18 cellular contexts compared by ENCODE assay signal in the genomic region with DNA sequence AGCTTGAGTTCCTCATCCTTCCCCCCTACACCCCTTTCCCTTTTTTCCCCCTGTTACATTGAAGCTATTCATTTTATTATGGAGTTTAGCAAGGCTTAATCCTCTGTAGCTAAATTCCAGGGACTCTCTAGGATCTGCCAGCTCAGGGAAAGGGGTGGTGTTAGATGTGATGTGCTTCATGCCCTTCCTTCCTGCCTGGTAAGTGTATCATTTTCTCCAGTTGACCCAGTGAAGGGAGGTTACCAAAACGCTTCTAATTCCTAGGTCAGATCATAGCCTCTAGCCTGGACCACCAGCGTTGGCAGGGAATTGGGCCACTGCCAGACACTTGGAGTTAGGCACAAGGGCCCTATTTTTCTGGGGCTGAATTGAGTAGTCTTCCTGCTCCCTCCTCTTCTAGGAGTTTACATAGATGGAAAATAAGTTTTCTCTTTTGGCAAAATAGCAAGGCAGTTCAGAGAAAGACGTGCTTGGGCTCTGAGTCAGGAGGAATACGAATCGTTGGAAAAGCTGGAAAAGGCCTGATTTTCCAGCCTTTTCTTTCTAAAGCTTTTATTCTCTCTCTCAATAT.
DNase-seq lines count a peak whose midpoint lies in the region; ATAC-seq and TF ChIP-seq lines count a peak whose summit lies in the region.
"Had no signal": no experiment of that assay in that cellular context is flagged by ENCODE, and none has a peak within 500 bp of the region (broad histone marks: within the 10 kb centered on the region; RNA-seq: fewer than 3 reads in every experiment).

No MANE protein-coding gene starts in this region.

- no peaks in the 10 kb centered on the region for H3K4me1 ChIP-seq in GM23338 (ENCODE audit: insufficient read depth)
- H3K4me1 ChIP-seq in spleen = no peaks in the 10 kb centered on the region
- H3K4me1 ChIP-seq: breast epithelium had no signal

- no peaks in the 10 kb centered on the region for H3K9me3 Mint-ChIP-seq in GM23338

- 53 to 79% (median 66%) methylated on average over 5 of the region's 5 CpGs for WGBS in spleen, 5 donors

- H3K36me3 ChIP-seq in GM23338 (ENCODE audit: insufficient read depth) = no peaks in the 10 kb centered on the region
- no peaks in the 10 kb centered on the region for H3K36me3 ChIP-seq in spleen
- H3K36me3 ChIP-seq: breast epithelium had no signal

- H3K27me3 ChIP-seq in GM23338 (ENCODE audit: insufficient read depth) = no peaks in the 10 kb centered on the region
- H3K27me3 ChIP-seq in spleen (replicated peaks in 1 of 7) = no peaks in the 10 kb centered on the region
- H3K27me3 ChIP-seq: breast epithelium had no signal

- in situ Hi-C loops in astrocyte of the spinal cord (cut with HindIII; ENCODE audit: low sequenced_read_pairs) = no loop called here

- H3F3A ChIP-seq in GM23338 (replicated peaks; ENCODE audit: low read depth) = no peaks in the 10 kb centered on the region

- no peak overlapping the region for H3K4me3 Mint-ChIP-seq in GM23338
- H3K4me3 Mint-ChIP-seq: activated CD8-positive, alpha-beta T cell treated with anti-CD3 and anti-CD28 coated beads for 36 hours had no signal

- H3K4me1 Mint-ChIP-seq in GM23338 = peaks cover 4% of the 10 kb centered on the region; the same call in 2 of the 3 replicates

- DNase-seq in GM23338 (ENCODE audit: low spot score) = no peak
- peak; percentile 56 for DNase-seq in astrocyte of the spinal cord (ENCODE audit: low read depth, low spot score)
- DNase-seq in left ventricle myocardium superior = peak; percentile 30
- DNase-seq in sciatic nerve (ENCODE audit: low spot score) = peak; percentile 81
- DNase-seq in activated CD4-positive, CD25-positive, alpha-beta regulatory T cell treated with anti-CD3 and anti-CD28 coated beads, Interleukin-2, amount 50 U/mL, for 72 hours = no peak
- no peak for DNase-seq in spleen
- DNase-seq in iPS-NIHi7 (ENCODE audit: extremely low spot score) = no peak
- no peak for DNase-seq in activated CD8-positive, alpha-beta memory T cell treated with anti-CD3 and anti-CD28 coated beads for 24 hours
- DNase-seq: activated CD8-positive, alpha-beta T cell treated with anti-CD3 and anti-CD28 coated beads for 36 hours; activated effector memory CD4-positive, alpha-beta T cell treated with Interleukin-2 at 50 U/mL for 16 hours; DND-41; NCI-H2081 treated with DMSO at 0.1 percent for 48 hours; occipital lobe; stimulated activated CD4-positive, alpha-beta T cell treated with anti-CD3 and anti-CD28 coated beads, Interleukin-15, amount 100 ng/mL, for 24 hours; trophoblast cell had no signal

- no peaks in the 10 kb centered on the region for H3K9me2 ChIP-seq in GM23338 (ENCODE audit: insufficient read depth)

- H4K20me1 ChIP-seq in GM23338 (replicated peaks; ENCODE audit: insufficient read depth) = no peaks in the 10 kb centered on the region

- no peak overlapping the region for H3K4me3 ChIP-seq in GM23338
- H3K4me3 ChIP-seq in astrocyte of the spinal cord (ENCODE audit: low read depth, low read length) = no peak overlapping the region
- no peak overlapping the region for H3K4me3 ChIP-seq in spleen
- H3K4me3 ChIP-seq: breast epithelium, GM12878, SK-N-MC had no signal

- H3K27ac Mint-ChIP-seq in GM23338 = peak overlapping the region; percentile 73; the same call in 1 of the 2 replicates
- H3K27ac Mint-ChIP-seq: activated CD8-positive, alpha-beta T cell treated with anti-CD3 and anti-CD28 coated beads for 36 hours had no signal

- H3K27me3 Mint-ChIP-seq in GM23338 (ENCODE audit: insufficient read depth, low read depth, poor library complexity) = no peaks in the 10 kb centered on the region
- H3K27me3 Mint-ChIP-seq: activated CD8-positive, alpha-beta T cell treated with anti-CD3 and anti-CD28 coated beads for 36 hours had no signal

- no peak overlapping the region for H3K4me2 ChIP-seq in GM23338

- H3K27ac ChIP-seq in GM23338 (ENCODE audit: low read depth) (no peak overlapping the region), spleen (peak overlapping the region in 4 of 8 donors; percentile 2 to 40 (median 20))
- H3K27ac ChIP-seq: breast epithelium, SK-N-MC had no signal

- H3K9me3 ChIP-seq in spleen = peaks cover 0 to 8% (median 2%) of the 10 kb centered on the region in 8 donors
- H3K9me3 ChIP-seq: breast epithelium had no signal

- TF ChIP-seq CTCF in GM23338 (conservative IDR thresholded peaks at IDR 0.05; ENCODE audit: low read depth in 2 of 2) (no peak), astrocyte of the spinal cord (IDR thresholded peaks at IDR 0.05; ENCODE audit: low read depth, low read length) (no peak), spleen (IDR thresholded peaks at IDR 0.05 in 8 of 11, conservative IDR thresholded peaks at IDR 0.05 in 3 of 11) (no peak)

- no peak for TF ChIP-seq POLR2A in spleen (IDR thresholded peaks at IDR 0.05)

- intact Hi-C loops in left ventricle myocardium superior (cut with micrococcal nuclease) = no loop called here
- intact Hi-C loops in sciatic nerve (cut with DNase I) = loop anchor here (10.0 kb wide), 1 partner anchor 1718 kb away; no protein-coding TSS in a partner anchor
- intact Hi-C loops in spleen (cut with DNase I; ENCODE audit: low total_unique reads) = no loop called here

- no peaks in the 10 kb centered on the region for H3K79me2 ChIP-seq in GM23338 (replicated peaks; ENCODE audit: insufficient read depth)

- ATAC-seq in GM23338 (no peak), left ventricle myocardium superior (peak; percentile 48), sciatic nerve (peak; percentile 84)
- ATAC-seq: activated CD8-positive, alpha-beta T cell treated with anti-CD3 and anti-CD28 coated beads for 36 hours; GM12878 had no signal

- no peaks in the 10 kb centered on the region for H3K36me3 Mint-ChIP-seq in GM23338 (ENCODE audit: low read depth)

- no peak overlapping the region for H2AFZ ChIP-seq in GM23338

TF ChIP-seq in GM23338, 12 proteins besides CTCF, POLR2A, EP300 and RAD21:
- TF ChIP-seq EZH2phosphoT487 (IDR thresholded peaks at IDR 0.05; ENCODE audit: unreplicated experiment) = no peak
- no peak for TF ChIP-seq ETS1 (IDR thresholded peaks at IDR 0.05)
- no peak for TF ChIP-seq EZH2 (IDR thresholded peaks at IDR 0.05; ENCODE audit: low read depth, unreplicated experiment)
- no peak for TF ChIP-seq NANOG (IDR thresholded peaks at IDR 0.05; ENCODE audit: borderline replicate concordance)
TF ChIP-seq in GM23338: peak in this region for 0.

Comparison
In these comparisons a context has a peak if more than half of its experiments do, and no peak if none do; other contexts are left out.
1. DNase-seq: peak in astrocyte of the spinal cord (single experiment), left ventricle myocardium superior (single experiment) and sciatic nerve (single experiment); none in GM23338 (single experiment), activated CD4-positive, CD25-positive, alpha-beta regulatory T cell treated with anti-CD3 and anti-CD28 coated beads, Interleukin-2, amount 50 U/mL, for 72 hours (single experiment), spleen (single experiment), iPS-NIHi7 (single experiment) and activated CD8-positive, alpha-beta memory T cell treated with anti-CD3 and anti-CD28 coated beads for 24 hours (single experiment).